In the genomic region with DNA sequence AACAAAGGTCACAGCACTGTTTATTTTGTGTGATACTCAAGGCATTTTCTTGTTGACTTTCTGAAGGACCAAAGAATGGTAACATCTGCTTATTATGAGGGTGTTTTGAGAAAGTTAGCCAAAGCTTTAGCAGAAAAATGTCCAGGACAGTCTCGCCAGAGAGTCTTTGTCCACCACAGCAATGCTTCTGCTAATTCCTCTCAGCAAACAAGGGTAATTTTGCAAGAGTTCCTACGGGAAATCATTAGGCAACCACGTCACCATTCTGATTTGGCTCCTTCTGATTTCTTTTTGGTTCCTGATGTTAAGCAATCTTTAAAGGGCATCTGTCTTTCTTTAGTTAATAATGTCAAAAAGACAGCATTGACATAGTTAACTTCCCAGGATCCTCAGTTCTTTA, we compare ENCODE assay signal across 8 cellular contexts.
"Had no signal": no experiment of that assay in that cellular context is flagged by ENCODE, and none has a peak within 500 bp of the region (broad histone marks: within the 10 kb centered on the region; RNA-seq: fewer than 3 reads in every experiment).

No MANE protein-coding gene starts in this region.

- H3K4me1 ChIP-seq: HAP-1 had no signal

- H3K4me3 ChIP-seq: GM23248, HAP-1, K562 had no signal

- H3K9me3 ChIP-seq: HAP-1 had no signal

- H2AFZ ChIP-seq: GM23248 had no signal

- DNase-seq: GM23248, GOT3, H7, HFFc6, IMR-90, KG1 had no signal

- H3K36me3 ChIP-seq: HAP-1 had no signal

- H3K27ac ChIP-seq: GM23248 had no signal

- H3K9ac ChIP-seq: GM23248 had no signal
